1 cellular context compared by ENCODE assay signal in the genomic region with DNA sequence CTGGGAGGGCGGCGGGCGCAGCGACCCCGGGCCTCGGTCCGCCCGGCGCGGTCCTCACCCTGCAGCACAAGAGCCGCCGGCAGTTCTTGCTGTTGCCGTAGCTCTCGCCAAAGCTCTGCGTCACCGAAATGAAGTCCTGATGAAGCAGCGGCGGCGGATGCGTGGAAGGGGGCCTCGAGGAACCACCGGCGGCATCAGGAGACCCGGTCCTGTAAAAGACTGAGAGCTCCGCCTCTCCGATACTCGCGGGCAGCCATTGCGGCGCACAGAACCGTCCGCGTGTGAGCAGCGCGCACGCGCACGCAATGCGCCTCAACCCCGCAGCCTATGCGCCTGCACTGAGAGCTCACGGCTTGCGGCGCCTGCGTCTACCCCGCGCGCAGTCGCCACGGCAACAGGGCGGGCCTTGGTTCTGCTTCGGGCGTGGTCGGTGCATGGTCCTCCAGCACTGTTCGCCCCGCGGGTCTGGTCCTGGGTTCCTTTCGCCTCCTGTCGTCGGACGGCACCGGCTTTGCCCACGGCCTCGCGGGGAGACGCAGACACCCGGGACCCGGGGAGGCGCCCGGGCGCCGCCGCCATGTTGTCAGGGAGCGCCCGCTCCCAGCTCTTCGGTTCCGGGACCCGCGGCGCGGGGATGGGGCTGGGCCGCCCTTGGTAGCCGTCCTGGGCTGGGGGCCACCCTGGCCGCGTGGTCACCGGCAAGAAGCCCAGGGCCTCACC.
TF ChIP-seq lines count a peak whose summit lies in the region.

No MANE protein-coding gene starts in this region.

TF ChIP-seq in HepG2, 621 proteins besides CTCF, POLR2A, EP300 and RAD21 (continued from another document and continues in another):
- no peak; the same call in 1 of the 2 replicates for TF ChIP-seq E2F2 (CRISPR knock-in tag; IDR thresholded peaks at IDR 0.05; ENCODE audit: borderline replicate concordance)
- no peak for TF ChIP-seq ZEB1 (IDR thresholded peaks at IDR 0.05; ENCODE audit: insufficient replicate concordance, low read depth)
- TF ChIP-seq TSC22D2 (CRISPR knock-in tag; IDR thresholded peaks at IDR 0.05; ENCODE audit: borderline replicate concordance): peak; percentile 15; the same call in 1 of the 2 replicates
- no peak for TF ChIP-seq KLF15 (CRISPR knock-in tag; IDR thresholded peaks at IDR 0.05; ENCODE audit: borderline replicate concordance)
- TF ChIP-seq RXRB (CRISPR knock-in tag; IDR thresholded peaks at IDR 0.05; ENCODE audit: borderline replicate concordance): peak; percentile 59
- TF ChIP-seq STAT5B (CRISPR knock-in tag; IDR thresholded peaks at IDR 0.05): no peak
- TF ChIP-seq NCOA5 (CRISPR knock-in tag; IDR thresholded peaks at IDR 0.05): no peak
- no peak for TF ChIP-seq CREB3 (CRISPR knock-in tag; IDR thresholded peaks at IDR 0.05)
- TF ChIP-seq KAT2B (IDR thresholded peaks at IDR 0.05; ENCODE audit: borderline replicate concordance, low read depth, low read length): no peak
- TF ChIP-seq CHD2 (IDR thresholded peaks at IDR 0.05; ENCODE audit: low read depth, low read length): no peak
- TF ChIP-seq PRPF4 (IDR thresholded peaks at IDR 0.05; ENCODE audit: low read depth, low read length, poor library complexity, severe bottlenecking): no peak
- no peak for TF ChIP-seq TCF7 (IDR thresholded peaks at IDR 0.05; ENCODE audit: low read depth)
- peak; percentile 10 for TF ChIP-seq IKZF4 (CRISPR knock-in tag; IDR thresholded peaks at IDR 0.05; ENCODE audit: borderline replicate concordance, low read depth, not compliant biosample characterization)
- TF ChIP-seq, protein P1, sequence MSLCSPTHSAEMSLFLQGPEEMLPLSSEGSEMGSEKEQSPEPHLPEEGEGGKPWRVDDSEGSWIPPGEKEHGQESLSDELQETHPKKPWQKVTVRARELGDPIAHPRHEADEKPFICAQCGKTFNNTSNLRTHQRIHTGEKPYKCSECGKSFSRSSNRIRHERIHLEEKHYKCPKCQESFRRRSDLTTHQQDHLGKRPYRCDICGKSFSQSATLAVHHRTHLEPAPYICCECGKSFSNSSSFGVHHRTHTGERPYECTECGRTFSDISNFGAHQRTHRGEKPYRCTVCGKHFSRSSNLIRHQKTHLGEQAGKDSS (CRISPR knock-in tag; IDR thresholded peaks at IDR 0.05; ENCODE audit: borderline replicate concordance, low read depth): no peak
- peak; percentile 67 for TF ChIP-seq ZSCAN21 (CRISPR knock-in tag; IDR thresholded peaks at IDR 0.05; ENCODE audit: borderline replicate concordance)
- 0 out of 2 replicates have a peak, but pooled peaks have one; percentile 34 for TF ChIP-seq KLF9 (CRISPR knock-in tag; IDR thresholded peaks at IDR 0.05; ENCODE audit: low read depth)
- no peak for TF ChIP-seq HMGA1 (CRISPR knock-in tag; conservative IDR thresholded peaks at IDR 0.05)
- 0 out of 2 replicates have a peak, but pooled peaks have one; percentile 51 for TF ChIP-seq ZNF547 (CRISPR knock-in tag; IDR thresholded peaks at IDR 0.05)
- no peak for TF ChIP-seq HNRNPK (IDR thresholded peaks at IDR 0.05; ENCODE audit: low read depth, low read length, poor library complexity, severe bottlenecking)
- TF ChIP-seq RFXANK (CRISPR knock-in tag; IDR thresholded peaks at IDR 0.05): 0 out of 2 replicates have a peak, but pooled peaks have one; percentile 31
- peak; percentile 88; the same call in 1 of the 2 replicates for TF ChIP-seq TRAFD1 (CRISPR knock-in tag; IDR thresholded peaks at IDR 0.05; ENCODE audit: borderline replicate concordance)
- TF ChIP-seq ZNF7 (CRISPR knock-in tag; IDR thresholded peaks at IDR 0.05): no peak
- peak; percentile 92 for TF ChIP-seq SAP130 (CRISPR knock-in tag; IDR thresholded peaks at IDR 0.05; ENCODE audit: low read depth)
- TF ChIP-seq HMG20B (CRISPR knock-in tag; conservative IDR thresholded peaks at IDR 0.05): no peak
- TF ChIP-seq ISL2 (CRISPR knock-in tag; IDR thresholded peaks at IDR 0.05): peak; percentile 52; the same call in 1 of the 2 replicates
- 0 out of 2 replicates have a peak, but pooled peaks have one; percentile 34 for TF ChIP-seq KDM5A (IDR thresholded peaks at IDR 0.05; ENCODE audit: borderline replicate concordance, low read length)
- peak; percentile 32; the same call in 1 of the 2 replicates for TF ChIP-seq ZNF746 (CRISPR knock-in tag; IDR thresholded peaks at IDR 0.05)
- TF ChIP-seq GATAD2A (CRISPR knock-in tag; IDR thresholded peaks at IDR 0.05): no peak
- TF ChIP-seq ZNF512 (CRISPR knock-in tag; IDR thresholded peaks at IDR 0.05): no peak
- no peak for TF ChIP-seq PCBP2 (optimal IDR thresholded peaks at IDR 0.05; ENCODE audit: low read depth, low read length, poor library complexity, severe bottlenecking)
- no peak for TF ChIP-seq ZNF24 (IDR thresholded peaks at IDR 0.05)
- no peak for TF ChIP-seq ATRX (CRISPR knock-in tag; IDR thresholded peaks at IDR 0.05; ENCODE audit: borderline replicate concordance)
- TF ChIP-seq, protein P2, sequence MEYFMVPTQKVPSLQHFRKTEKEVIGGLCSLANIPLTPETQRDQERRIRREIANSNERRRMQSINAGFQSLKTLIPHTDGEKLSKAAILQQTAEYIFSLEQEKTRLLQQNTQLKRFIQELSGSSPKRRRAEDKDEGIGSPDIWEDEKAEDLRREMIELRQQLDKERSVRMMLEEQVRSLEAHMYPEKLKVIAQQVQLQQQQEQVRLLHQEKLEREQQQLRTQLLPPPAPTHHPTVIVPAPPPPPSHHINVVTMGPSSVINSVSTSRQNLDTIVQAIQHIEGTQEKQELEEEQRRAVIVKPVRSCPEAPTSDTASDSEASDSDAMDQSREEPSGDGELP (IDR thresholded peaks at IDR 0.05; ENCODE audit: borderline replicate concordance, low read depth): no peak; the same call in 1 of the 2 replicates
- TF ChIP-seq ZNF235 (CRISPR knock-in tag; IDR thresholded peaks at IDR 0.05; ENCODE audit: borderline replicate concordance): no peak; the same call in 1 of the 2 replicates
- TF ChIP-seq, protein P3, sequence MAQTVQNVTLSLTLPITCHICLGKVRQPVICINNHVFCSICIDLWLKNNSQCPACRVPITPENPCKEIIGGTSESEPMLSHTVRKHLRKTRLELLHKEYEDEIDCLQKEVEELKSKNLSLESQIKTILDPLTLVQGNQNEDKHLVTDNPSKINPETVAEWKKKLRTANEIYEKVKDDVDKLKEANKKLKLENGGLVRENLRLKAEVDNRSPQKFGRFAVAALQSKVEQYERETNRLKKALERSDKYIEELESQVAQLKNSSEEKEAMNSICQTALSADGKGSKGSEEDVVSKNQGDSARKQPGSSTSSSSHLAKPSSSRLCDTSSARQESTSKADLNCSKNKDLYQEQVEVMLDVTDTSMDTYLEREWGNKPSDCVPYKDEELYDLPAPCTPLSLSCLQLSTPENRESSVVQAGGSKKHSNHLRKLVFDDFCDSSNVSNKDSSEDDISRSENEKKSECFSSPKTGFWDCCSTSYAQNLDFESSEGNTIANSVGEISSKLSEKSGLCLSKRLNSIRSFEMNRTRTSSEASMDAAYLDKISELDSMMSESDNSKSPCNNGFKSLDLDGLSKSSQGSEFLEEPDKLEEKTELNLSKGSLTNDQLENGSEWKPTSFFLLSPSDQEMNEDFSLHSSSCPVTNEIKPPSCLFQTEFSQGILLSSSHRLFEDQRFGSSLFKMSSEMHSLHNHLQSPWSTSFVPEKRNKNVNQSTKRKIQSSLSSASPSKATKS (CRISPR knock-in tag; IDR thresholded peaks at IDR 0.05): no peak
- TF ChIP-seq SKI (IDR thresholded peaks at IDR 0.05; ENCODE audit: partially characterized antibody): no peak
- TF ChIP-seq IRF2 (CRISPR knock-in tag; IDR thresholded peaks at IDR 0.05): peak; percentile 78
- TF ChIP-seq, protein P4, sequence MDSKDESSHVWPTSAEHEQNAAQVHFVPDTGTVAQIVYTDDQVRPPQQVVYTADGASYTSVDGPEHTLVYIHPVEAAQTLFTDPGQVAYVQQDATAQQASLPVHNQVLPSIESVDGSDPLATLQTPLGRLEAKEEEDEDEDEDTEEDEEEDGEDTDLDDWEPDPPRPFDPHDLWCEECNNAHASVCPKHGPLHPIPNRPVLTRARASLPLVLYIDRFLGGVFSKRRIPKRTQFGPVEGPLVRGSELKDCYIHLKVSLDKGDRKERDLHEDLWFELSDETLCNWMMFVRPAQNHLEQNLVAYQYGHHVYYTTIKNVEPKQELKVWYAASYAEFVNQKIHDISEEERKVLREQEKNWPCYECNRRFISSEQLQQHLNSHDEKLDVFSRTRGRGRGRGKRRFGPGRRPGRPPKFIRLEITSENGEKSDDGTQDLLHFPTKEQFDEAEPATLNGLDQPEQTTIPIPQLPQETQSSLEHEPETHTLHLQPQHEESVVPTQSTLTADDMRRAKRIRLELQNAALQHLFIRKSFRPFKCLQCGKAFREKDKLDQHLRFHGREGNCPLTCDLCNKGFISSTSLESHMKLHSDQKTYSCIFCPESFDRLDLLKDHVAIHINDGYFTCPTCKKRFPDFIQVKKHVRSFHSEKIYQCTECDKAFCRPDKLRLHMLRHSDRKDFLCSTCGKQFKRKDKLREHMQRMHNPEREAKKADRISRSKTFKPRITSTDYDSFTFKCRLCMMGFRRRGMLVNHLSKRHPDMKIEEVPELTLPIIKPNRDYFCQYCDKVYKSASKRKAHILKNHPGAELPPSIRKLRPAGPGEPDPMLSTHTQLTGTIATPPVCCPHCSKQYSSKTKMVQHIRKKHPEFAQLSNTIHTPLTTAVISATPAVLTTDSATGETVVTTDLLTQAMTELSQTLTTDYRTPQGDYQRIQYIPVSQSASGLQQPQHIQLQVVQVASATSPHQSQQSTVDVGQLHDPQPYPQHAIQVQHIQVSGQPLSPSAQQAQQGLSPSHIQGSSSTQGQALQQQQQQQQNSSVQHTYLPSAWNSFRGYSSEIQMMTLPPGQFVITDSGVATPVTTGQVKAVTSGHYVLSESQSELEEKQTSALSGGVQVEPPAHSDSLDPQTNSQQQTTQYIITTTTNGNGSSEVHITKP (CRISPR knock-in tag; IDR thresholded peaks at IDR 0.05; ENCODE audit: low read depth): 0 out of 2 replicates have a peak, but pooled peaks have one; percentile 23
- TF ChIP-seq ELF4 (CRISPR knock-in tag; IDR thresholded peaks at IDR 0.05; ENCODE audit: borderline replicate concordance): no peak
- no peak for TF ChIP-seq ELF1 (CRISPR knock-in tag; IDR thresholded peaks at IDR 0.05)
- 0 out of 2 replicates have a peak, but pooled peaks have one; percentile 8 for TF ChIP-seq E2F5 (CRISPR knock-in tag; conservative IDR thresholded peaks at IDR 0.05)
- TF ChIP-seq MXI1 (IDR thresholded peaks at IDR 0.05; ENCODE audit: borderline replicate concordance, low read depth, low read length): peak; percentile 96; the same call in 2 of the 3 replicates
- peak; percentile 46; the same call in 1 of the 2 replicates for TF ChIP-seq NR2C2 (CRISPR knock-in tag; IDR thresholded peaks at IDR 0.05; ENCODE audit: borderline replicate concordance)
